In the genomic region with DNA sequence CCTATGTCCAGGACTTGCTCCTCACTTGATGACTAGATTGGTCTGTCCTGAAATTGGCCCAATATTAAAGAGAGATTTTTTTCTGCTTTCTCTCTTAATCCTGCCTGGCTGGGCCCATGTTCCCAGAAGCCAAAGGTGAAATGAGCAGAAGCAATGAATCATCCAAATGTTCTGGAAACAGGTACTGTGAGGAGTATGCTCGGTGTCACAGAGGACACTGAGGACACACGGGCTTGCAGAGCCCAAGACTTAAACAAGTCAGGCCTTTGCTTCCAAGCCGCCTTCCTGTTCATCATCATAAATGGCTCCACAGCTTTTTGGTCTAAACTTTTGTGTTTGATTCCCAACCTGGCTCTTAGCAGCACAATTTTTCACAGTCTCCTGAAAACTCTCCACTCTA, we compare ENCODE assay signal across 15 cellular contexts.
"Had no signal": no experiment of that assay in that cellular context is flagged by ENCODE, and none has a peak within 500 bp of the region (broad histone marks: within the 10 kb centered on the region; RNA-seq: fewer than 3 reads in every experiment).

No MANE protein-coding gene starts in this region.

- H3K4me3 ChIP-seq: esophagus muscularis mucosa, right lobe of liver, smooth muscle cell, thoracic aorta, upper lobe of right lung had no signal

- H3K27ac ChIP-seq: right lobe of liver, thoracic aorta, upper lobe of right lung had no signal

- H3K4me1 ChIP-seq: esophagus muscularis mucosa, right lobe of liver, upper lobe of right lung had no signal

- H3K9me3 ChIP-seq: right lobe of liver, thoracic aorta, upper lobe of right lung had no signal

- H3K9me3 Mint-ChIP-seq: activated T-helper 1 cell treated with anti-CD3 and anti-CD28 coated beads, Interleukin-12 subunit alpha, Interleukin-12 subunit beta, Interleukin-2, Interleukin-4 antibody, amounts not matched to agents 30 ng/mL and 10 ng/mL and 1 ng/mL, durations not matched to agents 14 hours and 24 hours and 36 hours; T-helper 2 cell treated with Interferon-gamma antibody and Interleukin-4, amounts not matched to agents 5 μg/mL and 100 μg/mL, for 36 hours had no signal

- H3K4me1 Mint-ChIP-seq: neural crest cell had no signal

- H3K4me3 Mint-ChIP-seq: activated CD4-positive, alpha-beta T cell treated with anti-CD3 and anti-CD28 coated beads, Interleukin-2, amount 10 ng/mL, durations not matched to agents 24 days and 14 days; activated T-helper 1 cell treated with anti-CD3 and anti-CD28 coated beads, Interleukin-12 subunit alpha, Interleukin-12 subunit beta, Interleukin-2, Interleukin-4 antibody, amounts not matched to agents 30 ng/mL and 10 ng/mL and 1 ng/mL, durations not matched to agents 14 hours and 24 hours and 36 hours; T-helper 2 cell treated with Interferon-gamma antibody and Interleukin-4, amounts not matched to agents 5 μg/mL and 100 μg/mL, for 36 hours had no signal

- ATAC-seq: left ventricle myocardium superior, upper lobe of right lung had no signal

- H3K27ac Mint-ChIP-seq: activated T-helper 1 cell treated with anti-CD3 and anti-CD28 coated beads, Interleukin-12 subunit alpha, Interleukin-12 subunit beta, Interleukin-2, Interleukin-4 antibody, amounts not matched to agents 30 ng/mL and 10 ng/mL and 1 ng/mL, durations not matched to agents 14 hours and 24 hours and 36 hours; T-helper 2 cell treated with Interferon-gamma antibody and Interleukin-4, amounts not matched to agents 5 μg/mL and 100 μg/mL, for 36 hours had no signal

- H3K27me3 ChIP-seq: esophagus muscularis mucosa, right lobe of liver, upper lobe of right lung had no signal

- DNase-seq: activated CD4-positive, alpha-beta T cell treated with anti-CD3 and anti-CD28 coated beads, Interleukin-2, amount 10 ng/mL, durations not matched to agents 24 days and 14 days; activated CD4-positive, CD25-positive, alpha-beta regulatory T cell; activated naive CD4-positive, alpha-beta T cell treated with Interleukin-2 at 50 U/mL for 16 hours; hypothalamus; left ventricle myocardium superior; mesendoderm; right lobe of liver; SW 1271; upper lobe of right lung had no signal
